ENCODE assay signal across 13 cellular contexts in the genomic region with DNA sequence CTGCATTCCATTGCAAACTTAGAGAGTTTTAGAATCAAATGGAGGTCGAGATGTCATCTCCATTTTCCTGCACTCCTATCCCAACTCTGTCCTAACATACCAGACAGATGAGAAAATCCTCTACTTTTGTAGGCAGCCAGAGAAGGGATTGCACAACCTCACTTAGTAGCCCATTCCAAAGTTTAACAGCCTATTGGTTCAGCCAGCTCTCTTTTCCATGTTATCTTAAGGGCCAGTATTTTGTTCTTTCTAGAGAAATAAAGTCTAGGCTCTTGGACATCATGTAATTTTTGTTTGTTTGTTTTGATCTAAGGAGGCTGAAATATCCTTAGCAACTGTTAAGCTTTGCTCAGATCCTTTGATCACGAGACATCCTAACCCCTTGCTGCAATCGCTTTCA.
DNase-seq lines count a peak whose midpoint lies in the region; ATAC-seq and TF ChIP-seq lines count a peak whose summit lies in the region.
"Had no signal": no experiment of that assay in that cellular context is flagged by ENCODE, and none has a peak within 500 bp of the region (broad histone marks: within the 10 kb centered on the region; RNA-seq: fewer than 3 reads in every experiment).

No MANE protein-coding gene starts in this region.

- no peaks in the 10 kb centered on the region for H3K36me3 ChIP-seq in PC-3 (ENCODE audit: low read depth, low read length)
- H3K36me3 ChIP-seq: stomach had no signal

- no peak overlapping the region for H3K4me3 Mint-ChIP-seq in activated T-cell treated with anti-CD3 and anti-CD28 coated beads, Interleukin-2, amount 50 U/mL, for 72 hours
- H3K4me3 Mint-ChIP-seq: T-helper 2 cell treated with Interferon-gamma antibody and Interleukin-4, amounts not matched to agents 5 μg/mL and 100 μg/mL, for 36 hours had no signal

- no peak overlapping the region for H2AFZ ChIP-seq in PC-3 (ENCODE audit: low read length)

- H3K27me3 ChIP-seq in PC-3 (ENCODE audit: low read length) = no peaks in the 10 kb centered on the region
- H3K27me3 ChIP-seq: stomach had no signal

- peaks cover 0 to 1% of the 10 kb centered on the region in 2 donors for H3K9me3 Mint-ChIP-seq in activated T-cell treated with anti-CD3 and anti-CD28 coated beads, Interleukin-2, amount 50 U/mL, for 72 hours
- H3K9me3 Mint-ChIP-seq: T-helper 2 cell treated with Interferon-gamma antibody and Interleukin-4, amounts not matched to agents 5 μg/mL and 100 μg/mL, for 36 hours had no signal

- H3K36me3 Mint-ChIP-seq in activated T-cell treated with anti-CD3 and anti-CD28 coated beads, Interleukin-2, amount 50 U/mL, for 72 hours (ENCODE audit: insufficient read depth in 2 of 2) = no peaks in the 10 kb centered on the region

- no peaks in the 10 kb centered on the region for H3K4me1 ChIP-seq in PC-3 (ENCODE audit: insufficient read depth, low read length)

- H3K4me1 Mint-ChIP-seq in activated T-cell treated with anti-CD3 and anti-CD28 coated beads, Interleukin-2, amount 50 U/mL, for 72 hours (ENCODE audit: low read depth) = no peaks in the 10 kb centered on the region

- H3F3A ChIP-seq in PC-3 (ENCODE audit: low read length, unreplicated experiment) = no peaks in the 10 kb centered on the region

- no peaks in the 10 kb centered on the region for H3K79me2 ChIP-seq in PC-3 (ENCODE audit: low read length)

- H3K27ac ChIP-seq in PC-3 (ENCODE audit: low read length) (no peak overlapping the region), caudate nucleus (ENCODE audit: low read depth, low read length) (no peak overlapping the region)

- no peak for ATAC-seq in PC-3
- ATAC-seq in activated T-cell treated with anti-CD3 and anti-CD28 coated beads, Interleukin-2, amount 50 U/mL, for 72 hours (replicated peaks in 1 of 2) = no peak
- ATAC-seq: GM12878 had no signal

- DNase-seq in AG08395 (ENCODE audit: low spot score) (peak; percentile 85), PC-3 (peak; percentile 35), fibroblast of peridontal ligament (ENCODE audit: extremely low read depth) (peak; percentile 72), mucosa of gallbladder (ENCODE audit: low spot score) (peak; percentile 11), NCI-H2029 treated with DMSO at 0.1 percent for 48 hours (lab: John Stamatoyannopoulos, UW) (no peak), dermis blood vessel endothelial cell (no peak), caudate nucleus (lab: John Stamatoyannopoulos, UW) (no peak)
- DNase-seq in activated T-cell treated with anti-CD3 and anti-CD28 coated beads, Interleukin-2, amount 50 U/mL, for 72 hours = no peak
- DNase-seq: midbrain; NK-92 treated with Interleukin-12 subunit alpha and Interleukin-12 subunit beta, amount 100 ng/mL, for 24 hours; stomach had no signal

- TF ChIP-seq CTCF in PC-3 (conservative IDR thresholded peaks at IDR 0.05; ENCODE audit: low read depth, low read length) = no peak

- no peak overlapping the region for H3K4me2 ChIP-seq in PC-3 (ENCODE audit: low read length)

- CTCF ChIA-PET in PC-3 (lab: Charles Lee) = no interaction called here

- no peak overlapping the region for H3K4me3 ChIP-seq in PC-3 (ENCODE audit: low read length)
- H3K4me3 ChIP-seq: GM12878, stomach had no signal

- POLR2A ChIA-PET in PC-3 (lab: Charles Lee; ENCODE audit: unreplicated experiment) = no interaction called here

- BruUV-seq in PC-3 (replicated peaks; lab: Mats Ljungman, UMichigan) = no TSS peak

- no peak overlapping the region for H3K9ac ChIP-seq in PC-3 (ENCODE audit: low read length)

- H3K27me3 Mint-ChIP-seq in activated T-cell treated with anti-CD3 and anti-CD28 coated beads, Interleukin-2, amount 50 U/mL, for 72 hours (ENCODE audit: low read depth) = peaks cover 28% of the 10 kb centered on the region

- H3K9me2 ChIP-seq in PC-3 (replicated peaks; ENCODE audit: low read length) = no peaks in the 10 kb centered on the region

- H3K27ac Mint-ChIP-seq in activated T-cell treated with anti-CD3 and anti-CD28 coated beads, Interleukin-2, amount 50 U/mL, for 72 hours = no peak overlapping the region
- H3K27ac Mint-ChIP-seq: T-helper 2 cell treated with Interferon-gamma antibody and Interleukin-4, amounts not matched to agents 5 μg/mL and 100 μg/mL, for 36 hours had no signal

- intact Hi-C loops in PC-3 (cut with micrococcal nuclease) = no loop called here

- H3K9me3 ChIP-seq in PC-3 (ENCODE audit: low read length) = no peaks in the 10 kb centered on the region
- H3K9me3 ChIP-seq: stomach had no signal

- H4K20me1 ChIP-seq in PC-3 (ENCODE audit: low read length) = no peaks in the 10 kb centered on the region

Comparison
In these comparisons a context has a peak if more than half of its experiments do, and no peak if none do; other contexts are left out.
1. DNase-seq: peak in AG08395 (single experiment), PC-3 (single experiment), fibroblast of peridontal ligament (single experiment) and mucosa of gallbladder (single experiment); none in NCI-H2029 treated with DMSO at 0.1 percent for 48 hours (single experiment), dermis blood vessel endothelial cell (single experiment), activated T-cell treated with anti-CD3 and anti-CD28 coated beads, Interleukin-2, amount 50 U/mL, for 72 hours (0 of 2) and caudate nucleus (0 of 61).